In the genomic region with DNA sequence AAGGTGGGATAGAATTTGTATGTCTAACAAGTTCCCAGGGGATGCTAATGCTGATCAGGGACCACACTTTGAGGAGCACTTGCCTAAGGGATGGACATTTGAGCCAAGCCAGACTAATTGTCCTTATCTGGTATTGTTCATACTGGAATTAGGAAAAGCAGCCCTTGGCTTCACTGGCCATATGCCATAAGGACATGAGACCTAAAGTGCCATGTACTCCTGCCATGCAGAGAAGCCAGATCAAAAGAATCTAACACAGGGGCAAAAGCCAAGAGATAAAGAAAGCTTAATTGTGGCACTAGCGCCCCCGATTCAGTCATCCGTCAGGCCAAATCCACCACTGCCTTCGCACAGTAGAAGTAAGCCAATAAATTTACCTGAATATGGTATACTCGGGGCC, we compare ENCODE assay signal across 18 cellular contexts. TPM values are rescaled to one million over a fixed set of nuclear protein-coding genes. Genes with fewer than 3 reads are reported as not detected.
DNase-seq lines count a peak whose midpoint lies in the region; ATAC-seq and TF ChIP-seq lines count a peak whose summit lies in the region.
"Had no signal": no experiment of that assay in that cellular context is flagged by ENCODE, and none has a peak within 500 bp of the region (broad histone marks: within the 10 kb centered on the region; RNA-seq: fewer than 3 reads in every experiment).

No MANE protein-coding gene starts in this region.

- intact Hi-C loops in Panc1 (cut with micrococcal nuclease; ENCODE audit: unreplicated experiment) (no loop called here), posterior vena cava (cut with DNase I) (no loop called here)

- H3K36me3 Mint-ChIP-seq in osteocyte (ENCODE audit: unreplicated experiment) = peaks cover 11% of the 10 kb centered on the region
- no peaks in the 10 kb centered on the region for H3K36me3 Mint-ChIP-seq in activated T-helper 17 cell treated with anti-CD3 and anti-CD28 coated beads, Interleukin-2, amount 50 U/mL, for 72 hours (ENCODE audit: low read depth)

- no peaks in the 10 kb centered on the region for H3K9me3 Mint-ChIP-seq in osteocyte (ENCODE audit: unreplicated experiment)
- H3K9me3 Mint-ChIP-seq in activated T-helper 17 cell treated with anti-CD3 and anti-CD28 coated beads, Interleukin-2, amount 50 U/mL, for 72 hours = no peaks in the 10 kb centered on the region
- H3K9me3 Mint-ChIP-seq: CD4-positive, alpha-beta T cell; GM23338 had no signal

- no peaks in the 10 kb centered on the region for H3K4me1 ChIP-seq in Panc1 (ENCODE audit: control insufficient read depth, insufficient read depth, low read length)

- H3K27me3 Mint-ChIP-seq in osteocyte (ENCODE audit: unreplicated experiment) = no peaks in the 10 kb centered on the region
- H3K27me3 Mint-ChIP-seq in activated T-helper 17 cell treated with anti-CD3 and anti-CD28 coated beads, Interleukin-2, amount 50 U/mL, for 72 hours = no peaks in the 10 kb centered on the region
- H3K27me3 Mint-ChIP-seq: CD4-positive, alpha-beta T cell had no signal

- in situ Hi-C loops in Panc1 (cut with HindIII; ENCODE audit: low pct_unique_long_range_greater_than_20kb, low sequenced_read_pairs) = no loop called here

- no peaks in the 10 kb centered on the region for H3K4me1 Mint-ChIP-seq in osteocyte (ENCODE audit: unreplicated experiment)
- peaks cover 15% of the 10 kb centered on the region for H3K4me1 Mint-ChIP-seq in activated T-helper 17 cell treated with anti-CD3 and anti-CD28 coated beads, Interleukin-2, amount 50 U/mL, for 72 hours
- H3K4me1 Mint-ChIP-seq: GM23338 had no signal

- TF ChIP-seq CTCF in Panc1 (IDR thresholded peaks at IDR 0.05) (no peak), osteocyte (IDR thresholded peaks at IDR 0.05) (no peak)

- H3K27me3 ChIP-seq in Panc1 (ENCODE audit: control insufficient read depth, insufficient read depth, low read length) = no peaks in the 10 kb centered on the region

- POLR2A ChIA-PET in Panc1 (lab: Charles Lee) = interaction anchor here (0.7 kb wide), 1 partner anchor 8 kb away, joined by 18 read pairs; no protein-coding TSS in a partner anchor

- no peaks in the 10 kb centered on the region for H3K9me3 ChIP-seq in Panc1 (ENCODE audit: control insufficient read depth, insufficient read depth, low read depth, low read length)

- no peak overlapping the region for H3K27ac Mint-ChIP-seq in osteocyte (ENCODE audit: unreplicated experiment)
- H3K27ac Mint-ChIP-seq in activated T-helper 17 cell treated with anti-CD3 and anti-CD28 coated beads, Interleukin-2, amount 50 U/mL, for 72 hours = no peak overlapping the region
- H3K27ac Mint-ChIP-seq: CD4-positive, alpha-beta T cell; GM23338 had no signal

- DNase-seq in NCI-H524 (lab: John Stamatoyannopoulos, UW) = peak; percentile 15 to 18
- DNase-seq in NCI-H524 treated with DMSO at 0.1 percent for 48 hours (lab: John Stamatoyannopoulos, UW) = no peak
- peak; percentile 86 for DNase-seq in DMS79 treated with DMSO at 0.1 percent for 48 hours (lab: John Stamatoyannopoulos, UW)
- DNase-seq in Panc1 (ENCODE audit: low read depth, low spot score) = no peak
- peak; percentile 13 for DNase-seq in osteocyte (ENCODE audit: extremely low spot score, unreplicated experiment)
- no peak for DNase-seq in activated CD4-positive, CD25-positive, alpha-beta regulatory T cell (lab: John Stamatoyannopoulos, UW)
- no peak for DNase-seq in posterior vena cava (ENCODE audit: low spot score)
- DNase-seq: ACHN; C1 segment of cervical spinal cord; Calu3; CD4-positive, alpha-beta T cell; DMS 273 treated with DMSO at 0.1 percent for 48 hours; EL; GDM1; H7 had no signal

- BruUV-seq in Panc1 (replicated peaks; lab: Mats Ljungman, UMichigan) = TSS peak; percentile 73

- ATAC-seq in Panc1 = no peak
- ATAC-seq in activated T-helper 17 cell treated with anti-CD3 and anti-CD28 coated beads, Interleukin-2, amount 50 U/mL, for 72 hours (replicated peaks) = no peak
- ATAC-seq: GM23338, HepG2 had no signal

- H3K36me3 ChIP-seq in Panc1 (ENCODE audit: control insufficient read depth, insufficient read depth, low read length) = no peaks in the 10 kb centered on the region

- no peak overlapping the region for H3K4me3 Mint-ChIP-seq in osteocyte (ENCODE audit: unreplicated experiment)
- no peak overlapping the region for H3K4me3 Mint-ChIP-seq in activated T-helper 17 cell treated with anti-CD3 and anti-CD28 coated beads, Interleukin-2, amount 50 U/mL, for 72 hours
- H3K4me3 Mint-ChIP-seq: CD4-positive, alpha-beta T cell; GM23338 had no signal

- H3K27ac ChIP-seq in Panc1 (ENCODE audit: low read length) = no peak overlapping the region

- no peak overlapping the region for H3K4me3 ChIP-seq in Panc1 (ENCODE audit: low read depth in 2 of 2, low read length in 2 of 2)
- H3K4me3 ChIP-seq: GM23338 had no signal

- CTCF ChIA-PET in Panc1 (lab: Charles Lee) = no interaction called here

RNA-seq across cellular contexts. Expression of a gene that starts 45.7 kb away (rescaled TPM):
- total RNA-seq in Panc1 (2021; ENCODE audit: unreplicated experiment) (86.0 TPM), osteocyte (100 and 102 TPM in 2 replicates), posterior vena cava (100 to 1,000 TPM; 101 to 114 TPM)
- polyA plus RNA-seq in Panc1 (2012; ENCODE audit: insufficient read length) = 89.5 TPM
- total RNA-seq in activated T-helper 17 cell treated with anti-CD3 and anti-CD28 coated beads, Interleukin-2, amount 50 U/mL, for 72 hours = 10 to 100 TPM; 23.6 to 30.3 TPM

RNA-seq across cellular contexts. Expression of a gene that starts 48.6 kb away (rescaled TPM):
- total RNA-seq in Panc1 (2021; ENCODE audit: unreplicated experiment) (8.3 TPM), osteocyte (0.73 and 1.3 TPM in 2 replicates), posterior vena cava (1 to 10 TPM in 1 of 2 donors, under 1 TPM in 1; 0.81 to 1.6 TPM)
- 10.3 TPM for polyA plus RNA-seq in Panc1 (2012; ENCODE audit: insufficient read length)
- total RNA-seq in activated T-helper 17 cell treated with anti-CD3 and anti-CD28 coated beads, Interleukin-2, amount 50 U/mL, for 72 hours = under 1 TPM in 1 of 2 donors, not detected in 1; 0.74 TPM
- total RNA-seq: CD4-positive, alpha-beta T cell had no signal

Comparison
In these comparisons a context has a peak if more than half of its experiments do, and no peak if none do; other contexts are left out.
1. DNase-seq: peak in NCI-H524 (2 of 2), DMS79 treated with DMSO at 0.1 percent for 48 hours (single experiment) and osteocyte (single experiment); none in NCI-H524 treated with DMSO at 0.1 percent for 48 hours (single experiment), Panc1 (single experiment), activated CD4-positive, CD25-positive, alpha-beta regulatory T cell (0 of 4) and posterior vena cava (single experiment).